In the genomic region with DNA sequence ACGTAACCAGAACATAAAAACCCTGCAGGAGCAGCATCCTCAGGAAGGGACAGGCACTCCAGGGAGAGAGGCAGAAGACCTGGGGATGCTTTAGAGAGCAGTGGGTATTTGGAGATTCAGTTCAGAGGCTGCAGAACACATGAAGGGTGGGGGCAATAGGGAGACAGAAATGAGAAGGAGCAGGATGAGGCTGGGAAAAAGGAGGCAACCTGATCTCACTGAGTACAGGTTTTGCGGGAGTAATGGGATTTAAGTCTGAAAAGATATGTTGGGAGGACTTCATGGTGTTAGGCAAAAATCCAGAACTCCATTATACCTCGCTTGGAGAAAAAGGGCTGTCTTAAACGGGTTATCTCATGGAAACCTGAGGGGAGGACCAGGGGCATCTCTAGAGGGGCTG, we compare ENCODE assay signal across 17 cellular contexts. TPM values are rescaled to one million over a fixed set of nuclear protein-coding genes. Genes with fewer than 3 reads are reported as not detected.
A peak's percentile ranks its signal among the peaks of the same experiment; 100 is the strongest.
DNase-seq lines count a peak whose midpoint lies in the region; ATAC-seq and TF ChIP-seq lines count a peak whose summit lies in the region.
"Had no signal": no experiment of that assay in that cellular context is flagged by ENCODE, and none has a peak within 500 bp of the region (broad histone marks: within the 10 kb centered on the region; RNA-seq: fewer than 3 reads in every experiment).

No MANE protein-coding gene starts in this region.

- H3K4me1 ChIP-seq in colonic mucosa = peaks cover 3% of the 10 kb centered on the region
- H3K4me1 ChIP-seq: prostate gland had no signal

- no peak for DNase-seq in activated naive CD8-positive, alpha-beta T cell treated with anti-CD3 and anti-CD28 coated beads, Interleukin-2, amount 10 ng/mL, durations not matched to agents 7 days and 5 days
- no peak for DNase-seq in activated naive CD8-positive, alpha-beta T cell treated with anti-CD3 and anti-CD28 coated beads for 36 hours
- DNase-seq in activated B cell treated with CpG ODN at 0.5 μM for 24 hours (no peak), mesenteric fat pad (ENCODE audit: low spot score) (peak; percentile 5), type B pancreatic cell (ENCODE audit: extremely low spot score, unreplicated experiment) (no peak), progenitor cell of endocrine pancreas (ENCODE audit: low spot score, unreplicated experiment) (no peak), colonic mucosa (no peak)
- DNase-seq: ACHN; KG1; left cardiac atrium; NCI-H1048; stimulated activated naive CD4-positive, alpha-beta T cell treated with Interleukin-2 at 50 U/mL for 16 hours had no signal

- POLR2A ChIA-PET in activated naive CD8-positive, alpha-beta T cell treated with anti-CD3 and anti-CD28 coated beads, Interleukin-2, amount 10 ng/mL, durations not matched to agents 7 days and 5 days (lab: Charles Lee) = interaction anchor here (1.5 kb wide), 1 partner anchor 201 kb away, joined by 3 read pairs; a partner anchor contains a TSS
- POLR2A ChIA-PET in activated B cell treated with CpG ODN at 0.5 μM for 24 hours (lab: Charles Lee) = interaction anchor here (1.7 kb wide), 1 partner anchor 201 kb away, joined by 12 read pairs; a partner anchor contains a TSS

- H3K27me3 Mint-ChIP-seq in activated naive CD8-positive, alpha-beta T cell treated with anti-CD3 and anti-CD28 coated beads, Interleukin-2, amount 10 ng/mL, durations not matched to agents 7 days and 5 days = peaks cover 27% of the 10 kb centered on the region
- peaks cover 20% of the 10 kb centered on the region for H3K27me3 Mint-ChIP-seq in activated naive CD8-positive, alpha-beta T cell treated with anti-CD3 and anti-CD28 coated beads for 36 hours
- H3K27me3 Mint-ChIP-seq in activated B cell treated with CpG ODN at 0.5 μM for 24 hours (no peaks in the 10 kb centered on the region), type B pancreatic cell (peaks cover 25% of the 10 kb centered on the region), progenitor cell of endocrine pancreas (peaks cover 52% of the 10 kb centered on the region)

- no peaks in the 10 kb centered on the region for H3K36me3 ChIP-seq in colonic mucosa
- H3K36me3 ChIP-seq: cardiac muscle cell, prostate gland had no signal

- no peaks in the 10 kb centered on the region for H3K9me3 Mint-ChIP-seq in activated naive CD8-positive, alpha-beta T cell treated with anti-CD3 and anti-CD28 coated beads, Interleukin-2, amount 10 ng/mL, durations not matched to agents 7 days and 5 days
- no peaks in the 10 kb centered on the region for H3K9me3 Mint-ChIP-seq in activated naive CD8-positive, alpha-beta T cell treated with anti-CD3 and anti-CD28 coated beads for 36 hours
- H3K9me3 Mint-ChIP-seq in activated B cell treated with CpG ODN at 0.5 μM for 24 hours = no peaks in the 10 kb centered on the region
- no peaks in the 10 kb centered on the region for H3K9me3 Mint-ChIP-seq in type B pancreatic cell
- H3K9me3 Mint-ChIP-seq in progenitor cell of endocrine pancreas (ENCODE audit: low read depth) = no peaks in the 10 kb centered on the region
- H3K9me3 Mint-ChIP-seq: activated naive CD4-positive, alpha-beta T cell treated with anti-CD3 and anti-CD28 coated beads, Interleukin-2, amount 50 U/mL, for 72 hours had no signal

- H3K27ac Mint-ChIP-seq in activated naive CD8-positive, alpha-beta T cell treated with anti-CD3 and anti-CD28 coated beads, Interleukin-2, amount 10 ng/mL, durations not matched to agents 7 days and 5 days = no peak overlapping the region
- no peak overlapping the region for H3K27ac Mint-ChIP-seq in activated naive CD8-positive, alpha-beta T cell treated with anti-CD3 and anti-CD28 coated beads for 36 hours
- peak overlapping the region; percentile 15 for H3K27ac Mint-ChIP-seq in activated B cell treated with CpG ODN at 0.5 μM for 24 hours
- peak overlapping the region; percentile 75 for H3K27ac Mint-ChIP-seq in type B pancreatic cell
- no peak overlapping the region for H3K27ac Mint-ChIP-seq in progenitor cell of endocrine pancreas
- H3K27ac Mint-ChIP-seq: activated naive CD4-positive, alpha-beta T cell treated with anti-CD3 and anti-CD28 coated beads, Interleukin-2, amount 50 U/mL, for 72 hours had no signal

- no peak for ATAC-seq in activated naive CD8-positive, alpha-beta T cell treated with anti-CD3 and anti-CD28 coated beads, Interleukin-2, amount 10 ng/mL, durations not matched to agents 7 days and 5 days (ENCODE audit: low read depth)
- ATAC-seq in activated B cell treated with CpG ODN at 0.5 μM for 24 hours (ENCODE audit: low read depth) (no peak), HG02885 (IDR thresholded peaks at IDR 0.05; ENCODE audit: poor library complexity, unreplicated experiment) (no peak)
- ATAC-seq: Right ventricle myocardium inferior had no signal

- H3K4me3 Mint-ChIP-seq in activated naive CD8-positive, alpha-beta T cell treated with anti-CD3 and anti-CD28 coated beads, Interleukin-2, amount 10 ng/mL, durations not matched to agents 7 days and 5 days = peak overlapping the region; percentile 17
- H3K4me3 Mint-ChIP-seq in activated naive CD8-positive, alpha-beta T cell treated with anti-CD3 and anti-CD28 coated beads for 36 hours = no peak overlapping the region
- H3K4me3 Mint-ChIP-seq in activated B cell treated with CpG ODN at 0.5 μM for 24 hours (no peak overlapping the region), type B pancreatic cell (peak overlapping the region; percentile 96), progenitor cell of endocrine pancreas (ENCODE audit: low read depth) (no peak overlapping the region)

- no peak for TF ChIP-seq CTCF in activated B cell treated with CpG ODN at 0.5 μM for 24 hours (IDR thresholded peaks at IDR 0.05)
- no peak for TF ChIP-seq CTCF in type B pancreatic cell (conservative IDR thresholded peaks at IDR 0.05)
- TF ChIP-seq CTCF in progenitor cell of endocrine pancreas (IDR thresholded peaks at IDR 0.05; ENCODE audit: unreplicated experiment) = no peak
- no peak for TF ChIP-seq CTCF in colonic mucosa (IDR thresholded peaks at IDR 0.05)

- H3K9me3 ChIP-seq in colonic mucosa = no peaks in the 10 kb centered on the region
- H3K9me3 ChIP-seq: prostate gland had no signal

- H3K27me3 ChIP-seq in colonic mucosa = no peaks in the 10 kb centered on the region

- H3K4me3 ChIP-seq in colonic mucosa = no peak overlapping the region

- no peaks in the 10 kb centered on the region for H3K36me3 Mint-ChIP-seq in activated naive CD8-positive, alpha-beta T cell treated with anti-CD3 and anti-CD28 coated beads, Interleukin-2, amount 10 ng/mL, durations not matched to agents 7 days and 5 days
- peaks cover 1% of the 10 kb centered on the region for H3K36me3 Mint-ChIP-seq in activated naive CD8-positive, alpha-beta T cell treated with anti-CD3 and anti-CD28 coated beads for 36 hours
- peaks cover 2% of the 10 kb centered on the region for H3K36me3 Mint-ChIP-seq in activated B cell treated with CpG ODN at 0.5 μM for 24 hours (ENCODE audit: low read depth)
- H3K36me3 Mint-ChIP-seq in type B pancreatic cell = peaks cover 5% of the 10 kb centered on the region
- no peaks in the 10 kb centered on the region for H3K36me3 Mint-ChIP-seq in progenitor cell of endocrine pancreas (ENCODE audit: insufficient read depth)
- H3K36me3 Mint-ChIP-seq: activated naive CD4-positive, alpha-beta T cell treated with anti-CD3 and anti-CD28 coated beads, Interleukin-2, amount 50 U/mL, for 72 hours had no signal

- no peak overlapping the region for H3K9ac ChIP-seq in colonic mucosa (ENCODE audit: low read depth in 2 of 2, low read length in 2 of 2)

- intact Hi-C loops in activated B cell treated with CpG ODN at 0.5 μM for 24 hours (cut with micrococcal nuclease) = loop anchor here (5.0 to 10.0 kb wide), 2 partner anchors 344 to 902 kb away; a partner anchor contains a TSS
- intact Hi-C loops in colonic mucosa (cut with DNase I) = no loop called here

- peaks cover 22% of the 10 kb centered on the region for H3K4me1 Mint-ChIP-seq in activated naive CD8-positive, alpha-beta T cell treated with anti-CD3 and anti-CD28 coated beads, Interleukin-2, amount 10 ng/mL, durations not matched to agents 7 days and 5 days
- peaks cover 19% of the 10 kb centered on the region for H3K4me1 Mint-ChIP-seq in activated naive CD8-positive, alpha-beta T cell treated with anti-CD3 and anti-CD28 coated beads for 36 hours
- peaks cover 41% of the 10 kb centered on the region for H3K4me1 Mint-ChIP-seq in activated B cell treated with CpG ODN at 0.5 μM for 24 hours
- peaks cover 9% of the 10 kb centered on the region for H3K4me1 Mint-ChIP-seq in type B pancreatic cell (ENCODE audit: unreplicated experiment)
- H3K4me1 Mint-ChIP-seq in progenitor cell of endocrine pancreas (ENCODE audit: low read depth) = peaks cover 4% of the 10 kb centered on the region

- CTCF ChIA-PET in activated B cell treated with CpG ODN at 0.5 μM for 24 hours (lab: Charles Lee) = interaction anchor here (1.5 to 1.8 kb wide), 2 partner anchors 8 to 21 kb away, joined by 5 to 9 read pairs; no protein-coding TSS in a partner anchor

- H3K27ac ChIP-seq in colonic mucosa = no peak overlapping the region
- H3K27ac ChIP-seq: cardiac muscle cell had no signal

RNA-seq across cellular contexts. Expression of a gene that starts 41.3 kb away (rescaled TPM):
- 1 to 10 TPM; 3.1 to 3.4 TPM for total RNA-seq in activated naive CD8-positive, alpha-beta T cell treated with anti-CD3 and anti-CD28 coated beads, Interleukin-2, amount 10 ng/mL, durations not matched to agents 7 days and 5 days
- total RNA-seq in activated naive CD8-positive, alpha-beta T cell treated with anti-CD3 and anti-CD28 coated beads for 36 hours = 1 to 10 TPM; 2.0 TPM
- total RNA-seq in activated B cell treated with CpG ODN at 0.5 μM for 24 hours (4.0 and 10.4 TPM in 2 replicates), mesenteric fat pad (5.6 TPM), type B pancreatic cell (ENCODE audit: low replicate concordance) (11.1 and 19.7 TPM in 2 replicates), progenitor cell of endocrine pancreas (21.4 and 28.3 TPM in 2 replicates), colonic mucosa (1 to 10 TPM; 4.1 to 5.1 TPM)

Comparison
In these comparisons a context has a peak if more than half of its experiments do, and no peak if none do; other contexts are left out.
1. H3K4me3 Mint-ChIP-seq: peak in activated naive CD8-positive, alpha-beta T cell treated with anti-CD3 and anti-CD28 coated beads, Interleukin-2, amount 10 ng/mL, durations not matched to agents 7 days and 5 days (single experiment) and type B pancreatic cell (single experiment); none in activated naive CD8-positive, alpha-beta T cell treated with anti-CD3 and anti-CD28 coated beads for 36 hours (single experiment), activated B cell treated with CpG ODN at 0.5 μM for 24 hours (single experiment) and progenitor cell of endocrine pancreas (single experiment).
2. H3K27ac Mint-ChIP-seq: peak in activated B cell treated with CpG ODN at 0.5 μM for 24 hours (single experiment) and type B pancreatic cell (single experiment); none in activated naive CD8-positive, alpha-beta T cell treated with anti-CD3 and anti-CD28 coated beads, Interleukin-2, amount 10 ng/mL, durations not matched to agents 7 days and 5 days (single experiment), activated naive CD8-positive, alpha-beta T cell treated with anti-CD3 and anti-CD28 coated beads for 36 hours (single experiment) and progenitor cell of endocrine pancreas (single experiment).